1 cellular context compared by ENCODE assay signal in the genomic region with DNA sequence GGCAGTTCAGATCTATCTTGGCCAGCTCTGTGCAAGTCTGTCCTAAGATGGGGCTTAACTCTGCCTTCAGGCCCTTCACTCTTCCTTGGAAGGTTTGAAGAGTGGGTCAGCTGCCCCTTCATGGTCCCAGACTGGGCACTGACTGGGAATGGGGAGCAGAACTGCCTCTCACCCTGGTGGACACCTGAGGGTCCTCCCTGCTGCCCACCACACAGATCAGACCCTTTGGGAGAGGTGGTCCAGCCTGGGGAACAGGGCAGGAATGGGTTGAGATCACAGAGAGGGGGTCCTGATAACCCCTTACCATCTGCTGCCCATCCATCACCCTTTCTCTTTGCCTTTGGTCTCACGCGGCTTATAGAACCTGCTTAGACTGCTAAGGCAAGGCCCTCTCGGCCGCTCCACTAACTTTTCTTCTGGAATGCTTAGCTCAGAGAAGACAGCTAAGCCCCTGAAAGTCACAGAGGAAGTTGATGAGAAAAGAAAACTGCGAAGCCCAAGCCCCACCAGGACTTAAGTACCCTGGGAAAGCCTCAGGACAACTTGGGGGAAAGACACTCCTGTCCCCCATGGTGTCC.
TF ChIP-seq lines count a peak whose summit lies in the region.

No MANE protein-coding gene starts in this region.

TF ChIP-seq in H1, 55 proteins besides CTCF, POLR2A, EP300 and RAD21:
- TF ChIP-seq RFX5 (IDR thresholded peaks at IDR 0.05; ENCODE audit: borderline replicate concordance, low read depth, low read length) (no peak), HDAC6 (IDR thresholded peaks at IDR 0.05; ENCODE audit: low read depth, low read length) (no peak), SAP30 (IDR thresholded peaks at IDR 0.05; ENCODE audit: insufficient read depth, insufficient replicate concordance, low read length) (no peak)
